In the genomic region with DNA sequence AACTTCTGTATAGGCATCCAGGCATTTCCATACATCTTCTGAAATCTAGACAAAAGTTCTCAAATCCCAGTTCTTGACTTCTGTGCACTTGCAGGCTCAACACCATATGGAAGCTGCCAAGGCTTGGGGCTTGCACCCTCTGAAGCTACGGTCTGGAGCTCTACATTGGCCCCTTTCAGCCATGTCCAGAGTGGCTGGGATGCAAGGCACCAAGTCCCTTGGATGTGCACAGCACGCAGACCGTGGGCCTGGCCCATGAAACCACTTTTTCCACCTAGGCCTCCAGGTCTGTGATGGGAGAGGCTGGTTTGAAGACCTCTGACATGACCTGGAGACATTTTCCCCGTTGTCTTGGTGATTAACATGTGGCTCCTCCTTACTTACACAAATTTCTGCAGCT, we compare ENCODE assay signal across 4 cellular contexts.
"Had no signal": no experiment of that assay in that cellular context is flagged by ENCODE, and none has a peak within 500 bp of the region (broad histone marks: within the 10 kb centered on the region; RNA-seq: fewer than 3 reads in every experiment).

No MANE protein-coding gene starts in this region.

- H3K36me3 Mint-ChIP-seq: IgD-negative memory B cell had no signal

- DNase-seq: IMR-90 had no signal

- ATAC-seq: HepG2, K562 had no signal

- H3K27ac Mint-ChIP-seq: IgD-negative memory B cell had no signal
